8 cellular contexts compared by ENCODE assay signal in genomic region chr16:24539295-24539849, GRCh38. TPM values are rescaled to one million over a fixed set of nuclear protein-coding genes. Genes with fewer than 3 reads are reported as not detected.
A peak's percentile ranks its signal among the peaks of the same experiment; 100 is the strongest.
DNase-seq lines count a peak whose midpoint lies in the region; ATAC-seq and TF ChIP-seq lines count a peak whose summit lies in the region.

Gene RBBP6 (plus strand): TSS chr16:24539566. CDS start chr16:24540627, 1,061 bp downstream.

- peaks cover 34% of the 10 kb centered on the region for H3K36me3 Mint-ChIP-seq in activated naive CD4-positive, alpha-beta T cell treated with anti-CD3 and anti-CD28 coated beads for 36 hours (ENCODE audit: low read depth)

- peak within 1 kb of the TSS; percentile 99 for H3K4me3 Mint-ChIP-seq in activated naive CD4-positive, alpha-beta T cell treated with anti-CD3 and anti-CD28 coated beads for 36 hours

- peak; percentile 92 for DNase-seq in GM04504 (ENCODE audit: low read depth)
- DNase-seq in HEK293T (ENCODE audit: extremely low spot score) = peak; percentile 90
- peak; percentile 95 for DNase-seq in MV-4-11 (lab: John Stamatoyannopoulos, UW)
- DNase-seq in SK-MEL-5 (ENCODE audit: low read depth, low spot score) = peak; percentile 93
- peak; percentile 92 for DNase-seq in activated naive CD4-positive, alpha-beta T cell treated with anti-CD3 and anti-CD28 coated beads for 36 hours
- peak; percentile 90 for DNase-seq in non-pigmented ciliary epithelial cell (ENCODE audit: low read depth)
- DNase-seq in superior temporal gyrus (ENCODE audit: extremely low spot score) = peak; percentile 98

- peak within 1 kb of the TSS; percentile 96 to 100 (median 99) for H3K27ac ChIP-seq in gastroesophageal sphincter

- peak within 1 kb of the TSS; percentile 71 to 89 for H3K4me3 ChIP-seq in gastroesophageal sphincter

- no peaks in the 10 kb centered on the region for H3K36me3 ChIP-seq in gastroesophageal sphincter

- TF ChIP-seq CTCF in gastroesophageal sphincter (IDR thresholded peaks at IDR 0.05) = peak in 3 of 4 experiments; percentile 40 to 49 (median 41)

- ATAC-seq in gastroesophageal sphincter = peak; percentile 96

- no peaks in the 10 kb centered on the region for H3K27me3 Mint-ChIP-seq in activated naive CD4-positive, alpha-beta T cell treated with anti-CD3 and anti-CD28 coated beads for 36 hours (ENCODE audit: low read depth)

- no peaks in the 10 kb centered on the region for H3K9me3 ChIP-seq in gastroesophageal sphincter

- intact Hi-C loops in activated naive CD4-positive, alpha-beta T cell treated with anti-CD3 and anti-CD28 coated beads for 36 hours (cut with micrococcal nuclease) = loop anchor here (2.0 kb wide), 2 partner anchors 509 to 719 kb away; no protein-coding TSS in a partner anchor

- CTCF ChIA-PET in HEK293T (lab: Yijun Ruan, JAX) = no interaction called here
- CTCF ChIA-PET in activated naive CD4-positive, alpha-beta T cell treated with anti-CD3 and anti-CD28 coated beads for 36 hours (lab: Charles Lee) = interaction anchor here (0.6 to 1.1 kb wide), 5 partner anchors 22 to 216 kb away, joined by 3 to 4 read pairs (median 3); no protein-coding TSS in a partner anchor

- H3K27me3 ChIP-seq in gastroesophageal sphincter = no peaks in the 10 kb centered on the region

- peak; percentile 45 for TF ChIP-seq EP300 in gastroesophageal sphincter (IDR thresholded peaks at IDR 0.05)

- peaks cover 0 to 36% (median 6%) of the 10 kb centered on the region in 3 donors for H3K4me1 ChIP-seq in gastroesophageal sphincter

- TF ChIP-seq POLR2A in gastroesophageal sphincter (IDR thresholded peaks at IDR 0.05) = peak; percentile 98

- POLR2A ChIA-PET in HEK293T (lab: Yijun Ruan, JAX) = interaction anchor here (1.0 to 1.5 kb wide), 3 partner anchors 13 to 23 kb away, joined by 3 to 4 read pairs (median 4); no protein-coding TSS in a partner anchor

- 0% methylated on average over 6 of the region's 68 CpGs; no CpG with 5 or more reads in 1 of the 2 donors for WGBS in gastroesophageal sphincter (ENCODE audit: low coverage in 1 of 2), 2 donors

- peaks cover 27% of the 10 kb centered on the region for H3K4me1 Mint-ChIP-seq in activated naive CD4-positive, alpha-beta T cell treated with anti-CD3 and anti-CD28 coated beads for 36 hours (ENCODE audit: low read depth)

- in situ Hi-C loops in SK-MEL-5 (cut with HindIII; ENCODE audit: low pct_unique_long_range_greater_than_20kb, low sequenced_read_pairs) = no loop called here

- H3K27ac Mint-ChIP-seq in activated naive CD4-positive, alpha-beta T cell treated with anti-CD3 and anti-CD28 coated beads for 36 hours = peak within 1 kb of the TSS; percentile 100

- H3K9me3 Mint-ChIP-seq in activated naive CD4-positive, alpha-beta T cell treated with anti-CD3 and anti-CD28 coated beads for 36 hours = no peaks in the 10 kb centered on the region

TF ChIP-seq in HEK293T, 16 proteins besides CTCF, POLR2A, EP300 and RAD21:
- TF ChIP-seq CTBP1 (IDR thresholded peaks at IDR 0.05; ENCODE audit: borderline replicate concordance) = no peak
- TF ChIP-seq HDGF (IDR thresholded peaks at IDR 0.05; ENCODE audit: borderline replicate concordance) = no peak
- TF ChIP-seq PKNOX1 (IDR thresholded peaks at IDR 0.05) = no peak
- TF ChIP-seq SUZ12 (IDR thresholded peaks at IDR 0.05) = no peak
- TF ChIP-seq BHLHE40 (IDR thresholded peaks at IDR 0.05; ENCODE audit: borderline replicate concordance) = no peak; the same call in 1 of the 2 replicates
- peak; percentile 60 for TF ChIP-seq ELF4 (IDR thresholded peaks at IDR 0.05)

RNA-seq across cellular contexts. Expression of gene RBBP6, which starts in this region (rescaled TPM):
- 14.2 and 15.5 TPM in 2 replicates for total RNA-seq in SK-MEL-5 (2014; rRNA removed; shearing (Covaris generic))
- polyA plus RNA-seq in SK-MEL-5 (2015; cell fraction: cytosol; rRNA removed) = 26.3 and 31.0 TPM in 2 replicates
- polyA plus RNA-seq in SK-MEL-5 (2015; cell fraction: nucleus; rRNA removed) = 126 and 136 TPM in 2 replicates
- total RNA-seq in activated naive CD4-positive, alpha-beta T cell treated with anti-CD3 and anti-CD28 coated beads for 36 hours = 10 to 100 TPM; 64.4 to 65.0 TPM
- total RNA-seq in gastroesophageal sphincter = 100 to 1,000 TPM in 1 of 4 donors, 10 to 100 TPM in 3; 46.0 to 134 (median 66.1) TPM

Comparison
In these comparisons a context has a peak if more than half of its experiments do, and no peak if none do; other contexts are left out.
1. Peak in every context shown above with its lines: DNase-seq, ATAC-seq, H3K4me3 ChIP-seq and H3K27ac ChIP-seq.